ENCODE assay signal across 1 cellular context in the genomic region with DNA sequence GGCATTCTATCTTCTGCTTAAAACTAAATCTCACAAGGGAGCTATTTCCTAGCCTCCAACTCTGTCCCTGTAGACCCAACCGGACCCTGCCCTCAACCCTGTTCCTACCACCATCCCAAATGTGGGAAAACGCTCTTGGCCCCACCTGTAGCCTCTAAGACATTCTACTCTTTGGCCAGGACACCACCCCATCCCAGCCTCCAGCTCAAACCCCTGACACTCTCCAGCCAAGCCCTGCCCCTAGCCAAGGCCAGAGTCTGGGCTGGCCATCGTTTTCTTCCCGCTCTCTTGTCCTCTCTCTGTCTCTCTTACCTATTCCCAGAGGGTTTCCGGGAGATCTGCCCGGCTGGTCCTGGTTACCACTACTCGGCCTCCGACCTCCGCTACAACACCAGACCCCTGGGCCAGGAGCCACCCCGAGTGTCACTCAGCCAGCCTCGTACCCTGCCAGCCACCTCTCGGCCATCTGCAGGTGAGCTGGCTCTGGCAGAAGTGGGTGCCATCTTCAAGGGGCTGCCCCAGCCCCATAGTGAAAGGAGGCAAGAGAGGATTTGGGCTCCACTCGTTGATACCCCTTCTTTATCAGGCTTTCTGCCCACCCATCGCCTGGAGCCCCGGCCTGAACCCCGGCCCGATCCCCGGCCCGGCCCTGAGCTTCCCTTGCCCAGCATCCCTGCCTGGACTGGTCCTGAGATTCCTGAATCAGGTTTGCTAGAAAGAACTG.
TF ChIP-seq lines count a peak whose summit lies in the region.

No MANE protein-coding gene starts in this region.

TF ChIP-seq in IMR-90, 13 proteins besides CTCF, POLR2A, EP300 and RAD21:
- TF ChIP-seq CEBPB (IDR thresholded peaks at IDR 0.05; ENCODE audit: low read depth, low read length) (no peak), RFX5 (IDR thresholded peaks at IDR 0.05; ENCODE audit: low read depth, low read length) (no peak), BHLHE40 (IDR thresholded peaks at IDR 0.05; ENCODE audit: low read depth, low read length) (no peak), MAZ (IDR thresholded peaks at IDR 0.05; ENCODE audit: borderline replicate concordance, low read depth, low read length) (no peak)
